Comparison of ENCODE assay signal across 21 cellular contexts in the genomic region with DNA sequence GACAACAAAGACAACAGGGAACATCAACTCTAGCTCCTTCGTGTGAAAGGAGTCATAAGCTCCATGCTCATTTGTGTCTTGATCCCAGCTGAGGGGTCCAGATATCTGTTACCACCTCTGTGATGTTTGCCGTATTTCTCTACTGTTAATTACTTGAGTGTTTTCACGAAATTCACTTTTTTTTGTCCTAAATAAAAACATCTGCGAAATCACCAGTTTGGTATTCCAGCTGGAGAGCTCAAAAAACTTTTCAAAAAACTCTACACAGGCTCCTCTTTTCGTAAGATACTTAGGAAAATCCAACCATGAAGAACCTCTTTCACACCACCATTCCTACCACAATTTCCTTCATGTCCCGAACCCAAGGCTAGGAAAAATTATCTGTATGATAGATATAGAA. TPM values are rescaled to one million over a fixed set of nuclear protein-coding genes. Genes with fewer than 3 reads are reported as not detected.
DNase-seq lines count a peak whose midpoint lies in the region; ATAC-seq and TF ChIP-seq lines count a peak whose summit lies in the region.
"Had no signal": no experiment of that assay in that cellular context is flagged by ENCODE, and none has a peak within 500 bp of the region (broad histone marks: within the 10 kb centered on the region; RNA-seq: fewer than 3 reads in every experiment).

No MANE protein-coding gene starts in this region.

- H3K27ac Mint-ChIP-seq in CD4-positive, CD25-positive, alpha-beta regulatory T cell = peak overlapping the region in 2 of 3 donors; percentile 68 to 69
- H3K27ac Mint-ChIP-seq: natural killer cell had no signal

- DNase-seq in A673 (ENCODE audit: low spot score) = no peak
- no peak for DNase-seq in CD4-positive, CD25-positive, alpha-beta regulatory T cell
- DNase-seq in ascending aorta (ENCODE audit: low spot score in 2 of 2) = no peak
- DNase-seq in lower lobe of right lung = no peak
- DNase-seq in stimulated activated CD4-positive, alpha-beta T cell treated with anti-CD3 and anti-CD28 coated beads, Interleukin-4, amount 100 ng/mL, for 24 hours = no peak
- no peak for DNase-seq in NCI-H146 treated with DMSO at 0.1 percent for 48 hours (lab: John Stamatoyannopoulos, UW; ENCODE audit: unreplicated experiment)
- DNase-seq in T-helper 9 cell = no peak
- no peak for DNase-seq in middle frontal gyrus (ENCODE audit: extremely low spot score, low spot score)
- DNase-seq: activated CD4-positive, alpha-beta T cell treated with anti-CD3 and anti-CD28 coated beads for 48 hours; activated CD8-positive, alpha-beta memory T cell treated with anti-CD3 and anti-CD28 coated beads for 24 hours; activated gamma-delta T cell treated with Interleukin-2 at 50 U/mL for 16 hours; colonic mucosa; HCEC 1CT; hippocampal formation; MG63; natural killer cell; NCI-H2081 treated with DMSO at 0.1 percent for 48 hours; spleen had no signal

- H3K36me3 Mint-ChIP-seq in CD4-positive, CD25-positive, alpha-beta regulatory T cell = peaks cover 38% of the 10 kb centered on the region
- H3K36me3 Mint-ChIP-seq: natural killer cell had no signal

- no peaks in the 10 kb centered on the region for H3K9me3 Mint-ChIP-seq in CD4-positive, CD25-positive, alpha-beta regulatory T cell
- H3K9me3 Mint-ChIP-seq: natural killer cell had no signal

- H3K4me3 ChIP-seq in A673 (ENCODE audit: low read depth, low read length, poor library complexity, severe bottlenecking) = no peak overlapping the region
- no peak overlapping the region for H3K4me3 ChIP-seq in CD4-positive, CD25-positive, alpha-beta regulatory T cell (ENCODE audit: low read depth, low read length)
- H3K4me3 ChIP-seq in ascending aorta = no peak overlapping the region
- no peak overlapping the region for H3K4me3 ChIP-seq in lower lobe of right lung
- H3K4me3 ChIP-seq: colonic mucosa, esophagus muscularis mucosa, K562, MG63, spleen had no signal

- H3K27me3 ChIP-seq in A673 (replicated peaks; ENCODE audit: insufficient read depth, low read depth, low read length, poor library complexity) (no peaks in the 10 kb centered on the region), ascending aorta (no peaks in the 10 kb centered on the region), lower lobe of right lung (ENCODE audit: low read depth) (no peaks in the 10 kb centered on the region)
- H3K27me3 ChIP-seq in CD4-positive, CD25-positive, alpha-beta regulatory T cell (ENCODE audit: control insufficient read depth, insufficient read depth, low read length) = no peaks in the 10 kb centered on the region
- H3K27me3 ChIP-seq: colonic mucosa, esophagus muscularis mucosa, MG63, spleen had no signal

- H3K4me3 Mint-ChIP-seq in CD4-positive, CD25-positive, alpha-beta regulatory T cell = no peak overlapping the region
- H3K4me3 Mint-ChIP-seq: natural killer cell had no signal

- H3K9me3 ChIP-seq in A673 (ENCODE audit: low read depth, low read length, poor library complexity, severe bottlenecking) (no peaks in the 10 kb centered on the region), ascending aorta (no peaks in the 10 kb centered on the region), lower lobe of right lung (no peaks in the 10 kb centered on the region)
- no peaks in the 10 kb centered on the region for H3K9me3 ChIP-seq in CD4-positive, CD25-positive, alpha-beta regulatory T cell (ENCODE audit: control insufficient read depth in 2 of 2, low read length in 2 of 2)
- H3K9me3 ChIP-seq: colonic mucosa, esophagus muscularis mucosa, MG63, spleen had no signal

- H3K4me1 ChIP-seq in A673 (ENCODE audit: insufficient read depth, low read length, poor library complexity, severe bottlenecking) = peaks cover 15% of the 10 kb centered on the region
- H3K4me1 ChIP-seq in CD4-positive, CD25-positive, alpha-beta regulatory T cell (ENCODE audit: control insufficient read depth, insufficient read depth, low read length, poor library complexity, severe bottlenecking) = no peaks in the 10 kb centered on the region
- H3K4me1 ChIP-seq in ascending aorta = peaks cover 2 to 11% of the 10 kb centered on the region in 2 donors
- H3K4me1 ChIP-seq in lower lobe of right lung = peaks cover 46% of the 10 kb centered on the region
- H3K4me1 ChIP-seq: colonic mucosa had no signal

- TF ChIP-seq CTCF in A673 (conservative IDR thresholded peaks at IDR 0.05; ENCODE audit: low read depth, low read length) (no peak), ascending aorta (IDR thresholded peaks at IDR 0.05) (no peak), lower lobe of right lung (IDR thresholded peaks at IDR 0.05) (no peak)

- POLR2A ChIA-PET in A673 (lab: Charles Lee; ENCODE audit: low non-redundant PET) = no interaction called here

- H3K4me1 Mint-ChIP-seq in CD4-positive, CD25-positive, alpha-beta regulatory T cell = peaks cover 24 to 39% (median 29%) of the 10 kb centered on the region in 4 donors

- H3K27ac ChIP-seq in A673 (ENCODE audit: low read depth, low read length, poor library complexity, severe bottlenecking) = peak overlapping the region; percentile 39
- no peak overlapping the region for H3K27ac ChIP-seq in CD4-positive, CD25-positive, alpha-beta regulatory T cell (ENCODE audit: insufficient read depth, low read length, poor library complexity, severe bottlenecking)
- H3K27ac ChIP-seq in ascending aorta = peak overlapping the region; percentile 14 to 27
- H3K27ac ChIP-seq in lower lobe of right lung = peak overlapping the region; percentile 27
- H3K27ac ChIP-seq: colonic mucosa, spleen, VCaP had no signal

- no peaks in the 10 kb centered on the region for H3K36me3 ChIP-seq in A673 (ENCODE audit: insufficient read depth, low read length, poor library complexity, severe bottlenecking)
- peaks cover 39% of the 10 kb centered on the region for H3K36me3 ChIP-seq in CD4-positive, CD25-positive, alpha-beta regulatory T cell (ENCODE audit: control insufficient read depth, insufficient read depth, low read length)
- H3K36me3 ChIP-seq in ascending aorta = peaks cover 4 to 19% of the 10 kb centered on the region in 2 donors
- peaks cover 53% of the 10 kb centered on the region for H3K36me3 ChIP-seq in lower lobe of right lung
- H3K36me3 ChIP-seq: colonic mucosa had no signal

- no peaks in the 10 kb centered on the region for H3K27me3 Mint-ChIP-seq in CD4-positive, CD25-positive, alpha-beta regulatory T cell

- CTCF ChIA-PET in A673 (lab: Charles Lee) = interaction anchor here (0.6 kb wide), 1 partner anchor 321 kb away, joined by 6 read pairs; no protein-coding TSS in a partner anchor

- no peak for ATAC-seq in CD4-positive, CD25-positive, alpha-beta regulatory T cell (ENCODE audit: low read depth in 2 of 2)
- no peak for ATAC-seq in lower lobe of right lung
- ATAC-seq: natural killer cell had no signal

- BruUV-seq in A673 (replicated peaks; lab: Mats Ljungman, UMichigan) = no TSS peak

- intact Hi-C loops in A673 (cut with micrococcal nuclease; ENCODE audit: unreplicated experiment) (no loop called here), ascending aorta (cut with DNase I) (no loop called here), lower lobe of right lung (cut with DNase I) (no loop called here)

RNA-seq across cellular contexts. Expression of a gene that starts 25.3 kb away (rescaled TPM):
- total RNA-seq in A673 (2021) (7.8 and 9.8 TPM in 2 replicates), ascending aorta (31.3 TPM), lower lobe of right lung (37.5 TPM)
- total RNA-seq in CD4-positive, CD25-positive, alpha-beta regulatory T cell = 28.7 TPM
- 10 to 100 TPM; 20.7 to 30.1 (median 25.2) TPM for polyA plus RNA-seq in CD4-positive, CD25-positive, alpha-beta regulatory T cell
